27 cellular contexts compared by ENCODE assay signal in the genomic region with DNA sequence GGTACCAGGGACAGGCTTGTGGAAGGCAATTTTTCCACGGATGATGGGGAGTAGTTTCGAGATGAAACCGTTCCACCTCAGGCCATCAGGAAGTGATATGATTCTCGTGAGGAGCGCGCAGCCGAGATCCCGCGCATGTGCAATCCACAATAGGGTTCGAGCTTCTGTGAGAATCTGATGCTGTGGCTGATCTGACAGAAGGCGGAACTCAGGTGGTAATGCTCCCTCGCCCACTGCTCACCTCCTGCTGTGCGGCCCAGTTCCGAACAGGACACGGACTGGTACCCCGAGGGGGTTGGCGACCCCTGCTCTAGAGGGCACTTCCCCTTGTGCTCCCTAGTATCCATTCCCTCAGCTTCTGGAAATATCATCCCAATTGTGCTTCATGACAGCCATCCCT.
DNase-seq lines count a peak whose midpoint lies in the region; ATAC-seq, FAIRE-seq and TF ChIP-seq lines count a peak whose summit lies in the region.
"Had no signal": no experiment of that assay in that cellular context is flagged by ENCODE, and none has a peak within 500 bp of the region (broad histone marks: within the 10 kb centered on the region; RNA-seq: fewer than 3 reads in every experiment).

No MANE protein-coding gene starts in this region.

- peak; percentile 5 for DNase-seq in RPMI8226
- peak; percentile 60 for DNase-seq in kidney
- peak; percentile 63 for DNase-seq in testis
- no peak for DNase-seq in osteocyte (ENCODE audit: extremely low spot score, unreplicated experiment)
- DNase-seq in NCI-H2029 (lab: John Stamatoyannopoulos, UW): no peak
- DNase-seq: 8988T; ACHN; BE2C; C1 segment of cervical spinal cord; CD4-positive, alpha-beta memory T cell; CD4-positive, CD25-positive, alpha-beta regulatory T cell; CD8-positive, alpha-beta memory T cell; COR-L47; DMS 273 treated with DMSO at 0.1 percent for 48 hours; DMS153; DMS53; DMS79; DND-41; EL; GDM1 had no signal

- TF ChIP-seq CTCF in kidney (IDR thresholded peaks at IDR 0.05; ENCODE audit: borderline replicate concordance, extremely low read depth, insufficient read depth) (no peak), testis (IDR thresholded peaks at IDR 0.05) (no peak), osteocyte (IDR thresholded peaks at IDR 0.05) (no peak)

- no peak overlapping the region for H3K27ac ChIP-seq in kidney (ENCODE audit: low read depth in 2 of 2, low read length in 2 of 2)
- H3K27ac ChIP-seq in testis: no peak overlapping the region
- H3K27ac ChIP-seq: BLaER1 had no signal

- H3K27ac Mint-ChIP-seq in osteocyte (ENCODE audit: unreplicated experiment): no peak overlapping the region
- H3K27ac Mint-ChIP-seq: CD4-positive, alpha-beta memory T cell; CD8-positive, alpha-beta memory T cell had no signal

- no peak for TF ChIP-seq POLR2A in testis (IDR thresholded peaks at IDR 0.05)

- no peak for FAIRE-seq in kidney (lab: Jason Lieb, UNC)
- FAIRE-seq: A204.1, GM12878, GM12892, GM18507 had no signal

- peaks cover 13% of the 10 kb centered on the region for H3K9me3 Mint-ChIP-seq in osteocyte (ENCODE audit: unreplicated experiment)

- H3K4me1 Mint-ChIP-seq in osteocyte (ENCODE audit: unreplicated experiment): no peaks in the 10 kb centered on the region
- H3K4me1 Mint-ChIP-seq: CD14-positive monocyte; CD4-positive, alpha-beta memory T cell; CD4-positive, CD25-positive, alpha-beta regulatory T cell; CD8-positive, alpha-beta memory T cell had no signal

- intact Hi-C loops in kidney (cut with DNase I) (no loop called here), testis (cut with DNase I; ENCODE audit: low total_unique reads) (no loop called here)

- H3K36me3 Mint-ChIP-seq in osteocyte (ENCODE audit: unreplicated experiment): peaks cover 45% of the 10 kb centered on the region
- H3K36me3 Mint-ChIP-seq: CD4-positive, alpha-beta memory T cell; CD4-positive, CD25-positive, alpha-beta regulatory T cell had no signal

- no peak overlapping the region for H3K4me3 Mint-ChIP-seq in osteocyte (ENCODE audit: unreplicated experiment)
- H3K4me3 Mint-ChIP-seq: CD14-positive monocyte; CD4-positive, alpha-beta memory T cell; CD4-positive, CD25-positive, alpha-beta regulatory T cell; CD8-positive, alpha-beta memory T cell had no signal

- H3K9me3 ChIP-seq in kidney (ENCODE audit: control insufficient read depth in 1 of 2, low read length in 2 of 2): no peaks in the 10 kb centered on the region
- no peaks in the 10 kb centered on the region for H3K9me3 ChIP-seq in testis
- H3K9me3 ChIP-seq: BE2C had no signal

- H3K36me3 ChIP-seq in kidney (ENCODE audit: control insufficient read depth in 1 of 2, insufficient read depth in 2 of 2, low read length in 2 of 2) (no peaks in the 10 kb centered on the region), testis (ENCODE audit: low read depth, missing control alignments) (no peaks in the 10 kb centered on the region)
- H3K36me3 ChIP-seq: BE2C had no signal

- H3K4me3 ChIP-seq in kidney (ENCODE audit: low read length in 2 of 2) (no peak overlapping the region), testis (peak overlapping the region; percentile 32 to 39)
- H3K4me3 ChIP-seq: BLaER1, GM12878 had no signal

- H3K4me1 ChIP-seq in kidney (ENCODE audit: control insufficient read depth in 1 of 2, insufficient read depth in 1 of 2, low read depth in 1 of 2, low read length in 2 of 2): no peaks in the 10 kb centered on the region
- H3K4me1 ChIP-seq in testis: no peaks in the 10 kb centered on the region
- H3K4me1 ChIP-seq: BE2C, BLaER1 had no signal

- ATAC-seq in GM21381 (IDR thresholded peaks at IDR 0.05; ENCODE audit: unreplicated experiment): no peak
- ATAC-seq: GM12878 had no signal

- H3K9ac ChIP-seq in kidney (ENCODE audit: low read length in 2 of 2): no peak overlapping the region
- H3K9ac ChIP-seq: BLaER1 had no signal

- H3K27me3 Mint-ChIP-seq in osteocyte (ENCODE audit: unreplicated experiment): no peaks in the 10 kb centered on the region
- H3K27me3 Mint-ChIP-seq: CD4-positive, alpha-beta memory T cell had no signal

- WGBS in testis, 2 donors: 76 to 86% methylated on average over 16 to 17 of the region's 17 CpGs

- no peaks in the 10 kb centered on the region for H3K27me3 ChIP-seq in testis
- H3K27me3 ChIP-seq: BE2C, BLaER1 had no signal

Comparison
In these comparisons a context has a peak if more than half of its experiments do, and no peak if none do; other contexts are left out.
1. DNase-seq: peak in RPMI8226 (single experiment), kidney (single experiment) and testis (single experiment); none in osteocyte (single experiment) and NCI-H2029 (single experiment).
2. H3K4me3 ChIP-seq: peak in testis (2 of 2); none in kidney (0 of 2).